Comparison of ENCODE assay signal across 8 cellular contexts in the genomic region with DNA sequence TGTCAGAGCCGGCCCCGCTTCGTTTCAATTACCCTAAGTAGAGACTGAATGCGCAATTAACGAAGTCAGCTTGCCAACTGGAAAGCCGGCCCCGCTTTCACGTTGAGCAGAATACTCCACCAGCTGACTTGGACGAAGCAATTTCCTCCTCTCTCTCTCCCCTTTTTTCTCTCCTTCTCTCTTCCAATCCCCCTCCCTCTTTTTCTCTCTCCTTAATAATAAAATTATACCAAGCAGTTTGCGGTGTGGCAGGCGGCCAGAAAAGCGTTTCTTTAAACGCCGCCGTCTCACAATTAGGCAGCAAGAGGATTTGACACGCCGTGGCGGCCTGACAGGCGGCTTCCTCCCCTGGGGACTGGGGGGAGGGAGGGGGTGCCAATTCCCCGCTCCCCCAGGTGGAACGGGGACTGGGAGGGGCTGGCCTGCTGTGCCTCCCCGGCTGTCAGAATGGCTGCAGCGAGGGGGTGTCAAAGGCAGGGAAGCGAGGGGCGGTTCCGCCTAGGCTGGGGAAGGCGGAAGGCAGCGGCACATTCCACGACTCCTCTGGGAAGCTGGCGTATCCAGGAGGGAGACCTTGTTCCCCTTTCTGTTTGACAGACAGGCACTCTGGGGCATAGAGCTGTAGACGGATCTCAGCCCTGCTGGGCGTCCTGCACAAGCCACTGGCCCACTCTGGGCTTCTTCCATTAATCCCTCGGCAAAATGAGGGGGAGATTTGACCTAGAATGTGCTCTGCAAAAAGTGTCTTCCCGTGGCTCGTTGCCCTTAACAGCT. TPM values are rescaled to one million over a fixed set of nuclear protein-coding genes. Genes with fewer than 3 reads are reported as not detected.
A peak's percentile ranks its signal among the peaks of the same experiment; 100 is the strongest.
DNase-seq lines count a peak whose midpoint lies in the region; ATAC-seq and TF ChIP-seq lines count a peak whose summit lies in the region.

No MANE protein-coding gene starts in this region.

- intact Hi-C loops in activated CD4-positive, alpha-beta T cell treated with anti-CD3 and anti-CD28 coated beads, Interleukin-2, amount 10 ng/mL, durations not matched to agents 24 days and 14 days (cut with micrococcal nuclease): loop anchor here (2.0 kb wide), 1 partner anchor 31 kb away; no protein-coding TSS in a partner anchor
- intact Hi-C loops in natural killer cell (cut with micrococcal nuclease): loop anchor here (2.0 kb wide), 1 partner anchor 31 kb away; no protein-coding TSS in a partner anchor

- H3K27me3 Mint-ChIP-seq in activated CD4-positive, alpha-beta T cell treated with anti-CD3 and anti-CD28 coated beads, Interleukin-2, amount 10 ng/mL, durations not matched to agents 24 days and 14 days: peaks cover 16% of the 10 kb centered on the region
- peaks cover 0 to 4% of the 10 kb centered on the region in 2 donors for H3K27me3 Mint-ChIP-seq in natural killer cell (ENCODE audit: low read depth in 2 of 2)

- H3K9me3 Mint-ChIP-seq in activated CD4-positive, alpha-beta T cell treated with anti-CD3 and anti-CD28 coated beads, Interleukin-2, amount 10 ng/mL, durations not matched to agents 24 days and 14 days: no peaks in the 10 kb centered on the region
- no peaks in the 10 kb centered on the region for H3K9me3 Mint-ChIP-seq in natural killer cell

- peak overlapping the region; percentile 80 for H3K4me3 Mint-ChIP-seq in activated CD4-positive, alpha-beta T cell treated with anti-CD3 and anti-CD28 coated beads, Interleukin-2, amount 10 ng/mL, durations not matched to agents 24 days and 14 days
- H3K4me3 Mint-ChIP-seq in natural killer cell: peak overlapping the region; percentile 98

- peak overlapping the region; percentile 42 for H3K4me3 ChIP-seq in LNCaP clone FGC (ENCODE audit: low read depth, low read length)

- H3K27ac Mint-ChIP-seq in activated CD4-positive, alpha-beta T cell treated with anti-CD3 and anti-CD28 coated beads, Interleukin-2, amount 10 ng/mL, durations not matched to agents 24 days and 14 days: no peak overlapping the region
- peak overlapping the region; percentile 11 to 68 for H3K27ac Mint-ChIP-seq in natural killer cell

- H3K36me3 Mint-ChIP-seq in activated CD4-positive, alpha-beta T cell treated with anti-CD3 and anti-CD28 coated beads, Interleukin-2, amount 10 ng/mL, durations not matched to agents 24 days and 14 days (ENCODE audit: low read depth): no peaks in the 10 kb centered on the region
- H3K36me3 Mint-ChIP-seq in natural killer cell: no peaks in the 10 kb centered on the region

- peak; percentile 67 for DNase-seq in G401 (ENCODE audit: low spot score)
- no peak for DNase-seq in LNCaP clone FGC (ENCODE audit: low read depth)
- DNase-seq in activated CD4-positive, alpha-beta T cell treated with anti-CD3 and anti-CD28 coated beads, Interleukin-2, amount 10 ng/mL, durations not matched to agents 24 days and 14 days: no peak
- DNase-seq in fibroblast of gingiva (ENCODE audit: low read depth): peak; percentile 39
- no peak for DNase-seq in natural killer cell
- no peak for DNase-seq in NOMO-1 (lab: John Stamatoyannopoulos, UW; ENCODE audit: unreplicated experiment in 2 of 2)

- TF ChIP-seq CTCF in LNCaP clone FGC (IDR thresholded peaks at IDR 0.05; ENCODE audit: control insufficient read depth, extremely low read depth, insufficient read depth) (no peak), natural killer cell (IDR thresholded peaks at IDR 0.05) (no peak)

- H3K4me1 Mint-ChIP-seq in activated CD4-positive, alpha-beta T cell treated with anti-CD3 and anti-CD28 coated beads, Interleukin-2, amount 10 ng/mL, durations not matched to agents 24 days and 14 days: peaks cover 10% of the 10 kb centered on the region
- peaks cover 32 to 42% of the 10 kb centered on the region in 2 donors for H3K4me1 Mint-ChIP-seq in natural killer cell

- ATAC-seq in natural killer cell (peak in 1 of 3 donors; percentile 17), GM21515 (IDR thresholded peaks at IDR 0.05; ENCODE audit: unreplicated experiment) (no peak), GM19455 (IDR thresholded peaks at IDR 0.05; ENCODE audit: unreplicated experiment) (no peak)

- in situ Hi-C loops in G401 (cut with HindIII; ENCODE audit: low sequenced_read_pairs): no loop called here

RNA-seq across cellular contexts. Expression of a gene that starts 52.8 kb away (rescaled TPM):
- 116 and 155 TPM in 2 replicates for total RNA-seq in G401 (2014; rRNA removed; shearing (Covaris generic))
- total RNA-seq in activated CD4-positive, alpha-beta T cell treated with anti-CD3 and anti-CD28 coated beads, Interleukin-2, amount 10 ng/mL, durations not matched to agents 24 days and 14 days: 154 and 171 TPM in 2 replicates
- total RNA-seq in natural killer cell: 100 to 1,000 TPM in 2 of 3 donors, 10 to 100 TPM in 1; 80.7 to 208 (median 119) TPM

Comparison
In these comparisons a context has a peak if more than half of its experiments do, and no peak if none do; other contexts are left out.
1. DNase-seq: peak in G401 (single experiment) and fibroblast of gingiva (single experiment); none in LNCaP clone FGC (single experiment), activated CD4-positive, alpha-beta T cell treated with anti-CD3 and anti-CD28 coated beads, Interleukin-2, amount 10 ng/mL, durations not matched to agents 24 days and 14 days (single experiment), natural killer cell (single experiment) and NOMO-1 (0 of 2).